14 cellular contexts compared by ENCODE assay signal in the genomic region with DNA sequence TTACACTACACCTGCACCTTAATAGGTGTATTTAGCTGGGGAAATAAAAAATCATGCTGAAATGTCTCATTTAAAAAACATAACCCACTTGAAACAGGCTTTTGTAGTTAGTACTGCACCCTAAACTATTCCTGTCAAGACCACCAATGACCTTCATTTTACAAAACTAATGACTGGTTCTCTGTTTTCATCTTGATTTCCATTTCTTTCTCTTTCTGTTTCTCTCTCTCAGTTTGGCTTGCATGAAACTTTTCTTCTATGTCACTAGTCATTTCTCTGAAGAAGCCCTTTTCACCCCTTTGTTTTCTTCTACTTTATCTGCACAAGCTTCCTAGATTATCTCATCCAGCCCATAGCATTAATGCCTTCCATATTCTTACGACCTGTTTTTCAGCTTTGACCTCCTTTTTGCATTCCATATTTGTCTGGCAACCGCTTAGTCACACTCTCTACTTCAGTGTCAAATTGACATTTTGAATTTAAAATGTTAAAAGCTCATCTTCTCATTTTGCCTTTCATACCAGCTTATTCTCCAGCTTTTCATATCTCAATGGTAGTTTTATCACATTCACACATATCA. TPM values are rescaled to one million over a fixed set of nuclear protein-coding genes. Genes with fewer than 3 reads are reported as not detected.
A peak's percentile ranks its signal among the peaks of the same experiment; 100 is the strongest.
DNase-seq lines count a peak whose midpoint lies in the region; ATAC-seq and TF ChIP-seq lines count a peak whose summit lies in the region.
"Had no signal": no experiment of that assay in that cellular context is flagged by ENCODE, and none has a peak within 500 bp of the region (broad histone marks: within the 10 kb centered on the region; RNA-seq: fewer than 3 reads in every experiment).

No MANE protein-coding gene starts in this region.

- peak overlapping the region; percentile 14 to 91 (median 58) for H3K27ac Mint-ChIP-seq in CD4-positive, alpha-beta memory T cell
- H3K27ac Mint-ChIP-seq in T-helper 1 cell treated with Interleukin-12 subunit alpha and Interleukin-12 subunit beta and Interleukin-4 antibody, amounts not matched to agents 30 μg/mL and 1 μg/mL, for 36 hours = peak overlapping the region; percentile 87
- peak overlapping the region; percentile 52 to 89 (median 81) for H3K27ac Mint-ChIP-seq in immature natural killer cell

- CTCF ChIA-PET in CD4-positive, alpha-beta memory T cell (lab: Charles Lee; ENCODE audit: partially characterized antibody) = interaction anchor here (0.7 to 10.7 kb wide), 6 partner anchors 10 to 160 kb away, joined by 3 to 889 read pairs (median 4); a partner anchor contains a TSS

- peaks cover 35 to 53% (median 46%) of the 10 kb centered on the region in 4 donors for H3K4me1 Mint-ChIP-seq in CD4-positive, alpha-beta memory T cell
- H3K4me1 Mint-ChIP-seq in T-helper 1 cell treated with Interleukin-12 subunit alpha and Interleukin-12 subunit beta and Interleukin-4 antibody, amounts not matched to agents 30 μg/mL and 1 μg/mL, for 36 hours (ENCODE audit: low read depth) = peaks cover 59% of the 10 kb centered on the region
- peaks cover 46 to 56% of the 10 kb centered on the region in 2 donors for H3K4me1 Mint-ChIP-seq in immature natural killer cell

- H3K4me3 ChIP-seq in CD4-positive, alpha-beta memory T cell (ENCODE audit: low read length in 2 of 2) = no peak overlapping the region
- H3K4me3 ChIP-seq in tibial artery = no peak overlapping the region

- no peak for TF ChIP-seq CTCF in tibial artery (IDR thresholded peaks at IDR 0.05)

- no peak overlapping the region for H3K27ac ChIP-seq in CD4-positive, alpha-beta memory T cell (ENCODE audit: low read depth, low read length)
- H3K27ac ChIP-seq in tibial artery = no peak overlapping the region

- peaks cover 0 to 2% of the 10 kb centered on the region in 2 donors for H3K27me3 Mint-ChIP-seq in CD4-positive, alpha-beta memory T cell
- H3K27me3 Mint-ChIP-seq in T-helper 1 cell treated with Interleukin-12 subunit alpha and Interleukin-12 subunit beta and Interleukin-4 antibody, amounts not matched to agents 30 μg/mL and 1 μg/mL, for 36 hours (ENCODE audit: low read depth) = no peaks in the 10 kb centered on the region
- peaks cover 0 to 9% (median 3%) of the 10 kb centered on the region in 3 donors for H3K27me3 Mint-ChIP-seq in immature natural killer cell (ENCODE audit: low read depth in 3 of 3)

- DNase-seq in CD4-positive, alpha-beta memory T cell = no peak
- peak in 2 of 3 donors; percentile 15 to 24 for DNase-seq in immature natural killer cell
- no peak for DNase-seq in NCI-H2029 (lab: John Stamatoyannopoulos, UW)
- no peak for DNase-seq in tibial artery
- no peak for DNase-seq in Ammon's horn (ENCODE audit: low spot score)
- DNase-seq: activated gamma-delta T cell treated with Interleukin-2 at 50 U/mL for 16 hours, Caco-2, islet precursor cell, NCI-H1694 had no signal

- ATAC-seq in GM19463 (IDR thresholded peaks at IDR 0.05; ENCODE audit: unreplicated experiment) (peak; percentile 37), HG03571 (IDR thresholded peaks at IDR 0.05; ENCODE audit: unreplicated experiment) (no peak)

- H3K4me1 ChIP-seq in CD4-positive, alpha-beta memory T cell (ENCODE audit: insufficient read depth, low read length) = peaks cover 57% of the 10 kb centered on the region
- H3K4me1 ChIP-seq in tibial artery = no peaks in the 10 kb centered on the region
- H3K4me1 ChIP-seq: Caco-2 had no signal

- intact Hi-C loops in CD4-positive, alpha-beta memory T cell (cut with micrococcal nuclease) = loop anchor here (2.0 to 5.0 kb wide), 4 partner anchors 14 to 398 kb away; no protein-coding TSS in a partner anchor
- intact Hi-C loops in tibial artery (cut with DNase I; ENCODE audit: low total_unique reads) = loop anchor here (5.0 kb wide), 1 partner anchor 187 kb away; a partner anchor contains a TSS

- no peaks in the 10 kb centered on the region for H3K9me3 ChIP-seq in CD4-positive, alpha-beta memory T cell (ENCODE audit: control insufficient read depth in 1 of 2, low read length in 2 of 2)
- H3K9me3 ChIP-seq in tibial artery = no peaks in the 10 kb centered on the region
- H3K9me3 ChIP-seq: Caco-2 had no signal

- POLR2A ChIA-PET in CD4-positive, alpha-beta memory T cell (lab: Charles Lee; ENCODE audit: partially characterized antibody) = interaction anchor here (0.7 to 7.4 kb wide), 9 partner anchors 14 to 147 kb away, joined by 3 to 422 read pairs (median 3); a partner anchor contains a TSS

- peak overlapping the region in 7 of 8 donors; percentile 34 to 84 (median 71) for H3K4me3 Mint-ChIP-seq in CD4-positive, alpha-beta memory T cell
- peak overlapping the region; percentile 74 for H3K4me3 Mint-ChIP-seq in T-helper 1 cell treated with Interleukin-12 subunit alpha and Interleukin-12 subunit beta and Interleukin-4 antibody, amounts not matched to agents 30 μg/mL and 1 μg/mL, for 36 hours
- peak overlapping the region; percentile 71 to 83 (median 82) for H3K4me3 Mint-ChIP-seq in immature natural killer cell

- no peaks in the 10 kb centered on the region for H3K36me3 Mint-ChIP-seq in CD4-positive, alpha-beta memory T cell
- H3K36me3 Mint-ChIP-seq in T-helper 1 cell treated with Interleukin-12 subunit alpha and Interleukin-12 subunit beta and Interleukin-4 antibody, amounts not matched to agents 30 μg/mL and 1 μg/mL, for 36 hours (ENCODE audit: low read depth) = peaks cover 7% of the 10 kb centered on the region
- peaks cover 0 to 4% (median 0%) of the 10 kb centered on the region in 3 donors for H3K36me3 Mint-ChIP-seq in immature natural killer cell

- H3K9me3 Mint-ChIP-seq in CD4-positive, alpha-beta memory T cell = peaks cover 0 to 2% (median 0%) of the 10 kb centered on the region in 8 donors
- H3K9me3 Mint-ChIP-seq in T-helper 1 cell treated with Interleukin-12 subunit alpha and Interleukin-12 subunit beta and Interleukin-4 antibody, amounts not matched to agents 30 μg/mL and 1 μg/mL, for 36 hours = peaks cover 11% of the 10 kb centered on the region
- peaks cover 0 to 2% (median 0%) of the 10 kb centered on the region in 6 donors for H3K9me3 Mint-ChIP-seq in immature natural killer cell

- no peaks in the 10 kb centered on the region for H3K27me3 ChIP-seq in CD4-positive, alpha-beta memory T cell (ENCODE audit: insufficient read depth, low read length)
- no peaks in the 10 kb centered on the region for H3K27me3 ChIP-seq in tibial artery

- H3K36me3 ChIP-seq in CD4-positive, alpha-beta memory T cell (ENCODE audit: insufficient read depth, low read length) = no peaks in the 10 kb centered on the region
- H3K36me3 ChIP-seq in tibial artery = no peaks in the 10 kb centered on the region

RNA-seq across cellular contexts. Expression of a gene that starts 32.7 kb away (rescaled TPM):
- under 1 TPM; 0.28 to 0.49 TPM for total RNA-seq in CD4-positive, alpha-beta memory T cell
- polyA plus RNA-seq in CD4-positive, alpha-beta memory T cell = 1 to 10 TPM in 1 of 2 donors, under 1 TPM in 1; 0.30 to 1.1 TPM
- polyA plus RNA-seq in immature natural killer cell = 1,000 to 10,000 TPM; 1,026 to 1,807 (median 1,127) TPM
- total RNA-seq: Caco-2, dermis microvascular lymphatic vessel endothelial cell had no signal
- polyA plus RNA-seq: neural cell had no signal

RNA-seq across cellular contexts. Expression of a gene that starts 33.9 kb away (rescaled TPM):
- total RNA-seq in CD4-positive, alpha-beta memory T cell = 10 to 100 TPM; 31.0 to 35.9 TPM
- polyA plus RNA-seq in CD4-positive, alpha-beta memory T cell = 1,000 to 10,000 TPM in 1 of 2 donors, 100 to 1,000 TPM in 1; 145 to 1,121 TPM
- polyA plus RNA-seq in immature natural killer cell = 100 to 1,000 TPM; 142 to 434 (median 240) TPM
- total RNA-seq: Caco-2 had no signal

Comparison
In these comparisons a context has a peak if more than half of its experiments do, and no peak if none do; other contexts are left out.
1. DNase-seq: peak in immature natural killer cell (2 of 3); none in CD4-positive, alpha-beta memory T cell (0 of 5), NCI-H2029 (single experiment), tibial artery (0 of 2) and Ammon's horn (single experiment).
2. RNA of a gene that starts 32.7 kb away (polyA plus RNA-seq): 1,026 to 1,807 TPM in immature natural killer cell; 0.30 to 1.1 TPM in CD4-positive, alpha-beta memory T cell; every median in the first group is over 100 times any median in the second.
3. Peak in every context shown above with its lines, with median percentiles within 50 percentile points of each other: H3K27ac Mint-ChIP-seq and H3K4me3 Mint-ChIP-seq.